10 cellular contexts compared by ENCODE assay signal in genomic region chr2:130581491-130581890, GRCh38. TPM values are rescaled to one million over a fixed set of nuclear protein-coding genes. Genes with fewer than 3 reads are reported as not detected.
"Had no signal": no experiment of that assay in that cellular context is flagged by ENCODE, and none has a peak within 500 bp of the region (broad histone marks: within the 10 kb centered on the region; RNA-seq: fewer than 3 reads in every experiment).

No MANE protein-coding gene starts in this region.

RNA-seq across cellular contexts. Expression of gene CFC1, which starts 17.9 kb away (rescaled TPM):
- total RNA-seq: activated CD4-positive, alpha-beta T cell treated with anti-CD3 and anti-CD28 coated beads, Interleukin-2, amount 10 ng/mL, durations not matched to agents 24 days and 14 days; activated CD8-positive, alpha-beta T cell treated with anti-CD3 and anti-CD28 coated beads for 36 hours; activated naive CD8-positive, alpha-beta T cell treated with anti-CD3 and anti-CD28 coated beads for 36 hours; aorta; MCF 10A; OCI-LY7; SJCRH30; T-helper 1 cell treated with Interleukin-12 subunit alpha and Interleukin-12 subunit beta and Interleukin-4 antibody, amounts not matched to agents 30 ng/mL and 1 ng/mL, for 36 hours; T-helper 2 cell treated with Interferon-gamma antibody and Interleukin-4, amounts not matched to agents 100 ng/mL and 5 ng/mL, for 36 hours had no signal
- polyA plus RNA-seq: aorta, IgD-negative memory B cell had no signal

RNA-seq across cellular contexts. Expression of gene POTEJ, which starts 29.7 kb away (rescaled TPM):
- total RNA-seq: activated CD4-positive, alpha-beta T cell treated with anti-CD3 and anti-CD28 coated beads, Interleukin-2, amount 10 ng/mL, durations not matched to agents 24 days and 14 days; activated CD8-positive, alpha-beta T cell treated with anti-CD3 and anti-CD28 coated beads for 36 hours; activated naive CD8-positive, alpha-beta T cell treated with anti-CD3 and anti-CD28 coated beads for 36 hours; aorta; MCF 10A; T-helper 1 cell treated with Interleukin-12 subunit alpha and Interleukin-12 subunit beta and Interleukin-4 antibody, amounts not matched to agents 30 ng/mL and 1 ng/mL, for 36 hours; T-helper 2 cell treated with Interferon-gamma antibody and Interleukin-4, amounts not matched to agents 100 ng/mL and 5 ng/mL, for 36 hours had no signal
- polyA plus RNA-seq: aorta, IgD-negative memory B cell had no signal
